Comparison of ENCODE assay signal across 12 cellular contexts in genomic region chr6:42251500-42251899, GRCh38. TPM values are rescaled to one million over a fixed set of nuclear protein-coding genes. Genes with fewer than 3 reads are reported as not detected.
A peak's percentile ranks its signal among the peaks of the same experiment; 100 is the strongest.
DNase-seq lines count a peak whose midpoint lies in the region; ATAC-seq and TF ChIP-seq lines count a peak whose summit lies in the region.
"Had no signal": no experiment of that assay in that cellular context is flagged by ENCODE, and none has a peak within 500 bp of the region (broad histone marks: within the 10 kb centered on the region; RNA-seq: fewer than 3 reads in every experiment).

No MANE protein-coding gene starts in this region.

- peaks cover 7 to 13% (median 10%) of the 10 kb centered on the region in 4 donors for H3K4me1 ChIP-seq in transverse colon

- peak; percentile 20 for DNase-seq in NCI-H82 (lab: John Stamatoyannopoulos, UW)
- DNase-seq in NCI-H82 treated with DMSO at 0.1 percent for 48 hours (lab: John Stamatoyannopoulos, UW; ENCODE audit: unreplicated experiment), result no peak
- peak; percentile 23 for DNase-seq in astrocyte of the spinal cord (ENCODE audit: low read depth, low spot score)
- no peak for DNase-seq in left colon
- DNase-seq in transverse colon, result no peak
- DNase-seq in T-helper 2 cell, result no peak
- DNase-seq in activated CD4-positive, alpha-beta T cell treated with anti-CD3 and anti-CD28 coated beads for 48 hours, result no peak
- DNase-seq: foreskin melanocyte had no signal

- no peak for TF ChIP-seq CTCF in astrocyte of the spinal cord (IDR thresholded peaks at IDR 0.05; ENCODE audit: low read depth, low read length)
- no peak for TF ChIP-seq CTCF in transverse colon (IDR thresholded peaks at IDR 0.05)

- no peaks in the 10 kb centered on the region for H3K27me3 ChIP-seq in transverse colon
- H3K27me3 ChIP-seq: SJCRH30 had no signal

- peak; percentile 11 for ATAC-seq in left colon
- ATAC-seq in esophagus mucosa, result no peak
- ATAC-seq: A549; natural killer cell treated with Interleukin-12 subunit alpha and Interleukin-12 subunit beta and Interleukin-15 and Interleukin-18, amount 100 ng/mL, for 72 hours had no signal

- H3K4me3 ChIP-seq in astrocyte of the spinal cord (ENCODE audit: low read depth, low read length) (no peak overlapping the region), transverse colon (no peak overlapping the region)
- H3K4me3 ChIP-seq: A549, SJCRH30 had no signal

- peak overlapping the region in 3 of 4 donors; percentile 28 to 47 (median 42) for H3K27ac ChIP-seq in transverse colon
- H3K27ac ChIP-seq: SJCRH30 had no signal

- intact Hi-C loops in left colon (cut with DNase I, micrococcal nuclease) (no loop called here), transverse colon (cut with DNase I; ENCODE audit: low total_unique reads) (no loop called here)

- 20 to 88% methylated on average over 1 of the region's 1 CpG for WGBS in transverse colon (ENCODE audit: low coverage in 1 of 2), 2 donors

- in situ Hi-C loops in astrocyte of the spinal cord (cut with HindIII; ENCODE audit: low sequenced_read_pairs), result no loop called here
- in situ Hi-C loops in transverse colon (cut with MboI; ENCODE audit: low pct_ligation_motif_present in 1 of 4, low pct_unique_long_range_greater_than_20kb in 1 of 4, low sequenced_read_pairs in 3 of 4), result loop anchor here (25.0 kb wide), 1 partner anchor 286 kb away; no protein-coding TSS in a partner anchor

- TF ChIP-seq EP300 in transverse colon (IDR thresholded peaks at IDR 0.05; ENCODE audit: low read depth), result no peak

- no peak for TF ChIP-seq POLR2A in transverse colon (IDR thresholded peaks at IDR 0.05)

- H3K9me3 ChIP-seq in transverse colon, result no peaks in the 10 kb centered on the region
- H3K9me3 ChIP-seq: A549, SJCRH30 had no signal

- peaks cover 0 to 7% (median 0%) of the 10 kb centered on the region in 4 donors for H3K36me3 ChIP-seq in transverse colon
- H3K36me3 ChIP-seq: SJCRH30 had no signal

RNA-seq across cellular contexts. Expression of gene MRPS10, which starts 33.8 kb away (rescaled TPM):
- total RNA-seq in left colon, result 10 to 100 TPM; 24.9 to 30.6 TPM
- total RNA-seq in transverse colon, result 10 to 100 TPM; 23.6 to 75.4 (median 24.6) TPM
- total RNA-seq in esophagus mucosa, result 48.1 TPM

RNA-seq across cellular contexts. Expression of gene GUCA1B, which starts 56.7 kb away (rescaled TPM):
- 1 to 10 TPM in 1 of 2 donors, not detected in 1; 1.0 TPM for total RNA-seq in left colon
- 1 to 10 TPM in 2 of 4 donors, under 1 TPM in 1, not detected in 1; 0.55 to 9.7 (median 1.1) TPM for total RNA-seq in transverse colon
- total RNA-seq in esophagus mucosa, result 0.16 TPM

Comparison
In these comparisons a context has a peak if more than half of its experiments do, and no peak if none do; other contexts are left out.
1. DNase-seq: peak in NCI-H82 (single experiment) and astrocyte of the spinal cord (single experiment); none in NCI-H82 treated with DMSO at 0.1 percent for 48 hours (single experiment), left colon (0 of 2), transverse colon (single experiment), T-helper 2 cell (0 of 5) and activated CD4-positive, alpha-beta T cell treated with anti-CD3 and anti-CD28 coated beads for 48 hours (single experiment).